Comparison of ENCODE assay signal across 8 cellular contexts in the genomic region with DNA sequence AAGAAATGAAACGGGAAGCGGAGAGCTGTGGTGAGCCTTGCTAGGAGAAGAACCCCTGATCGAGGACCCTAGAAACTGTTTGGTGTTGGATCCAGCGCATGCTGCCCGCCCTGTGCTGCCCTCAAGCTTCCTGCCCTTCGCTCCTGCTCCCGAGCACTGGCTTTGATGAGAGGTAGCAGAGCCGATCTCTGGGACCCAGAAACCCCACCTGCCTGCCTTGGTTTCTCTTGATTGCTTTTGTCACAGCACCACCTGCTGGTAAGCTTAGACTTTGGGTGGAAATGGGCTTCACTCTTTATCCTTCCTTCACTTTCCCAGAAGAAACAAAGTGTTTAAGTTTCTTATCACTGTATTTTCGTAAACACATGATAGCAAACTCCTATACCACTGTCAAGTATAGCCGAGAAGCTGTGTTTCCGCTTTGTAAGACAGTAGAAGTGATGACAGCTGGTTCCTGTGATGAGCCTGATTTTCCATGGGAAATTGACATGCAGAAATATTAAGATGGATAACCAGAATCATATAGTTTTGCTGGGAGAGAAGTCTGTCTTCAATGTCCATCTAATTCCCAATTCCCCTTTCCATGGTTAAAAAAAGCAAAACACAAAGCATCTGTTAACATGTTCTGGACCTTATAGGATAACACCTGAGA.
A peak's percentile ranks its signal among the peaks of the same experiment; 100 is the strongest.
DNase-seq lines count a peak whose midpoint lies in the region; ATAC-seq, FAIRE-seq and TF ChIP-seq lines count a peak whose summit lies in the region.

No MANE protein-coding gene starts in this region.

- H3K4me3 ChIP-seq in astrocyte (ENCODE audit: insufficient read depth, low read depth, low read length) (no peak overlapping the region), hepatocyte (no peak overlapping the region), skeletal muscle cell (ENCODE audit: low read depth, low read length) (peak overlapping the region; percentile 25)

- no peak for FAIRE-seq in astrocyte (lab: Jason Lieb, UNC)

- H3K27ac Mint-ChIP-seq in T-cell: no peak overlapping the region
- no peak overlapping the region for H3K27ac Mint-ChIP-seq in astrocyte (ENCODE audit: unreplicated experiment)

- no peaks in the 10 kb centered on the region for H3K9me3 ChIP-seq in astrocyte (ENCODE audit: insufficient read depth, low read depth, low read length)
- H3K9me3 ChIP-seq in hepatocyte (ENCODE audit: low read depth): no peaks in the 10 kb centered on the region

- H3K4me2 ChIP-seq in astrocyte (ENCODE audit: low read length): peak overlapping the region; percentile 77
- H3K4me2 ChIP-seq in hepatocyte: peak overlapping the region; percentile 56

- peak; percentile 4 for DNase-seq in NCI-H2029 treated with DMSO at 0.1 percent for 48 hours (lab: John Stamatoyannopoulos, UW)
- DNase-seq in NCI-H2029 (lab: John Stamatoyannopoulos, UW): no peak
- DNase-seq in T-cell: peak in 32 of 34 experiments; percentile 9 to 58 (median 38)
- DNase-seq in astrocyte (ENCODE audit: low read depth): peak; percentile 17
- peak; percentile 78 for DNase-seq in hepatocyte (ENCODE audit: low spot score)
- DNase-seq in skeletal muscle cell (ENCODE audit: low read depth): no peak

- peak; percentile 58 to 71 (median 68) for ATAC-seq in T-cell (replicated peaks in 1 of 4)
- ATAC-seq in GM18520 (IDR thresholded peaks at IDR 0.05; ENCODE audit: unreplicated experiment): no peak

- H3K36me3 Mint-ChIP-seq in T-cell: peaks cover 6% of the 10 kb centered on the region
- H3K36me3 Mint-ChIP-seq in astrocyte (ENCODE audit: low read depth, unreplicated experiment): peaks cover 11% of the 10 kb centered on the region

- no peaks in the 10 kb centered on the region for H3K27me3 Mint-ChIP-seq in T-cell
- H3K27me3 Mint-ChIP-seq in astrocyte (ENCODE audit: low read depth, unreplicated experiment): no peaks in the 10 kb centered on the region

- TF ChIP-seq CTCF in LNCAP (IDR thresholded peaks at IDR 0.05) (peak; percentile 84), astrocyte (IDR thresholded peaks at IDR 0.05; ENCODE audit: insufficient read depth, low read depth, low read length) (peak; percentile 80), hepatocyte (IDR thresholded peaks at IDR 0.05; ENCODE audit: poor library complexity) (peak; percentile 94)

- H3K9me2 ChIP-seq in hepatocyte (replicated peaks; ENCODE audit: insufficient read depth): no peaks in the 10 kb centered on the region

- no peaks in the 10 kb centered on the region for H3K27me3 ChIP-seq in astrocyte (ENCODE audit: insufficient read depth, low read length)
- H3K27me3 ChIP-seq in hepatocyte: no peaks in the 10 kb centered on the region

- no peak overlapping the region for H3K27ac ChIP-seq in astrocyte (ENCODE audit: low read depth, low read length)
- H3K27ac ChIP-seq in hepatocyte: no peak overlapping the region

- H3K79me2 ChIP-seq in astrocyte (ENCODE audit: insufficient read depth, low read length): no peaks in the 10 kb centered on the region
- H3K79me2 ChIP-seq in hepatocyte: no peaks in the 10 kb centered on the region

- POLR2A ChIA-PET in T-cell (lab: Charles Lee): interaction anchor here in 1 of 2 donors (0.5 kb wide), 1 partner anchor 537 kb away, joined by 3 read pairs; no protein-coding TSS in a partner anchor

- CTCF ChIA-PET in T-cell (lab: Charles Lee): interaction anchor here (0.6 to 3.1 kb wide), 14 partner anchors 12 to 400 kb away, joined by 3 to 26 read pairs (median 4); partner anchors contain the start of gene PHLPP1 (in 2 of the 2)

- H3K4me3 Mint-ChIP-seq in T-cell: peak overlapping the region in 2 of 3 donors; percentile 0 to 28
- no peak overlapping the region for H3K4me3 Mint-ChIP-seq in astrocyte (ENCODE audit: unreplicated experiment)

- WGBS in hepatocyte (ENCODE audit: low lambda C conversion rate, missing lambda C conversion rate): 46% methylated on average over 11 of the region's 11 CpGs

- no peak overlapping the region for H3K9ac ChIP-seq in astrocyte (ENCODE audit: low read length)

- peaks cover 5 to 8% (median 6%) of the 10 kb centered on the region in 3 donors for H3K4me1 Mint-ChIP-seq in T-cell
- H3K4me1 Mint-ChIP-seq in astrocyte (ENCODE audit: low read depth, unreplicated experiment): no peaks in the 10 kb centered on the region

- H3K36me3 ChIP-seq in astrocyte (ENCODE audit: insufficient read depth, low read length) (no peaks in the 10 kb centered on the region), hepatocyte (replicated peaks; ENCODE audit: insufficient read depth, low read depth) (no peaks in the 10 kb centered on the region)

- H3K4me1 ChIP-seq in astrocyte (ENCODE audit: insufficient read depth, low read length) (peaks cover 8% of the 10 kb centered on the region), hepatocyte (ENCODE audit: insufficient read depth) (no peaks in the 10 kb centered on the region)

- H2AFZ ChIP-seq in astrocyte (ENCODE audit: low read depth, low read length) (no peak overlapping the region), hepatocyte (no peak overlapping the region)

- H3K9me3 Mint-ChIP-seq in T-cell (no peaks in the 10 kb centered on the region), astrocyte (ENCODE audit: unreplicated experiment) (no peaks in the 10 kb centered on the region)

- H4K20me1 ChIP-seq in astrocyte (ENCODE audit: insufficient read depth, low read length): peaks cover 7% of the 10 kb centered on the region
- H4K20me1 ChIP-seq in hepatocyte (ENCODE audit: insufficient read depth, poor library complexity, severe bottlenecking): no peaks in the 10 kb centered on the region

Comparison
In these comparisons a context has a peak if more than half of its experiments do, and no peak if none do; other contexts are left out.
1. DNase-seq: peak in NCI-H2029 treated with DMSO at 0.1 percent for 48 hours (single experiment), T-cell (32 of 34), astrocyte (single experiment) and hepatocyte (single experiment); none in NCI-H2029 (single experiment) and skeletal muscle cell (single experiment).
2. Peak in every context shown above with its lines, with median percentiles within 50 percentile points of each other: CTCF ChIP-seq.